12 cellular contexts compared by ENCODE assay signal in genomic region chr2:188333751-188334524, GRCh38. TPM values are rescaled to one million over a fixed set of nuclear protein-coding genes. Genes with fewer than 3 reads are reported as not detected.
DNase-seq lines count a peak whose midpoint lies in the region; ATAC-seq, FAIRE-seq and TF ChIP-seq lines count a peak whose summit lies in the region.
"Had no signal": no experiment of that assay in that cellular context is flagged by ENCODE, and none has a peak within 500 bp of the region (broad histone marks: within the 10 kb centered on the region; RNA-seq: fewer than 3 reads in every experiment).

No MANE protein-coding gene starts in this region.

- DNase-seq in NCI-H82 (lab: John Stamatoyannopoulos, UW) = peak; percentile 86
- peak; percentile 71 for DNase-seq in epidermal melanocyte (ENCODE audit: insufficient read length, low spot score)
- no peak for DNase-seq in mesendoderm
- peak; percentile 43 for DNase-seq in superior temporal gyrus (ENCODE audit: extremely low spot score)
- DNase-seq in GM12891 (ENCODE audit: insufficient read length, low spot score) = no peak
- no peak for DNase-seq in GM13976 (ENCODE audit: low spot score)
- DNase-seq in right lobe of liver = no peak
- DNase-seq: DMS53, NCI-H345 had no signal

- peaks cover 6% of the 10 kb centered on the region for H3K4me1 ChIP-seq in mesendoderm (ENCODE audit: control insufficient read depth, low read depth, low read length)
- H3K4me1 ChIP-seq in right lobe of liver = no peaks in the 10 kb centered on the region

- intact Hi-C loops in right lobe of liver (cut with DNase I) = no loop called here

- no peak overlapping the region for H3K4me2 ChIP-seq in mesendoderm (ENCODE audit: low read length)
- H3K4me2 ChIP-seq: KMS-11 had no signal

- H3K23ac ChIP-seq in mesendoderm (ENCODE audit: low read length) = no peak overlapping the region

- in situ Hi-C loops in GM13976 (cut with MboI; ENCODE audit: low sequenced_read_pairs, unreplicated experiment) = no loop called here

- no peak overlapping the region for H3K27ac ChIP-seq in mesendoderm (ENCODE audit: low read depth, low read length)
- no peak overlapping the region for H3K27ac ChIP-seq in right lobe of liver
- H3K27ac ChIP-seq: KMS-11 had no signal

- H3K36me3 ChIP-seq in mesendoderm (ENCODE audit: control insufficient read depth, insufficient read depth, low read length) (no peaks in the 10 kb centered on the region), right lobe of liver (no peaks in the 10 kb centered on the region)

- H3K4me3 ChIP-seq in mesendoderm (ENCODE audit: low read length) (no peak overlapping the region), right lobe of liver (no peak overlapping the region)

- H3K56ac ChIP-seq in mesendoderm (ENCODE audit: low read length) = no peak overlapping the region

- TF ChIP-seq CTCF in GM13976 (IDR thresholded peaks at IDR 0.05; ENCODE audit: borderline replicate concordance, control extremely low read depth, extremely low read depth, insufficient read depth, missing control alignments) = no peak
- no peak for TF ChIP-seq CTCF in right lobe of liver (IDR thresholded peaks at IDR 0.05)

- no peak overlapping the region for H3K9ac ChIP-seq in mesendoderm (ENCODE audit: low read length)
- H3K9ac ChIP-seq: KMS-11 had no signal

- no CpG with 5 or more reads among the region's 5 CpGs for WGBS in mesendoderm (ENCODE audit: extremely low coverage, insufficient coverage, low lambda C conversion rate)
- 44% methylated on average over 5 of the region's 5 CpGs for WGBS in right lobe of liver (ENCODE audit: insufficient coverage, low coverage, low lambda C conversion rate, missing lambda C conversion rate)

- H3K79me2 ChIP-seq in mesendoderm (ENCODE audit: control insufficient read depth, insufficient read depth, low read length) = peaks cover 27% of the 10 kb centered on the region

- no peak for FAIRE-seq in GM12891 (lab: Jason Lieb, UNC)
- FAIRE-seq: GM18507 had no signal

- H3K4ac ChIP-seq in mesendoderm (ENCODE audit: low read depth, low read length) = no peak overlapping the region

- H2BK120ac ChIP-seq in mesendoderm (ENCODE audit: low read depth, low read length) = no peak overlapping the region

- no peaks in the 10 kb centered on the region for H3K9me3 ChIP-seq in right lobe of liver

- H4K5ac ChIP-seq in mesendoderm (ENCODE audit: low read length) = no peak overlapping the region

- H3K18ac ChIP-seq in mesendoderm (ENCODE audit: low read length) = peak overlapping the region; percentile 23

- H3K27me3 ChIP-seq in mesendoderm (ENCODE audit: insufficient read depth, low read length, poor library complexity) (no peaks in the 10 kb centered on the region), right lobe of liver (no peaks in the 10 kb centered on the region)

- no peak overlapping the region for H2BK5ac ChIP-seq in mesendoderm (ENCODE audit: low read length)

- ATAC-seq in right lobe of liver = no peak

- no peak overlapping the region for H2BK15ac ChIP-seq in mesendoderm (replicated peaks; ENCODE audit: low read depth)

- no peak for TF ChIP-seq POLR2A in GM12891 (IDR thresholded peaks at IDR 0.05; ENCODE audit: low read depth, low read length)
- no peak for TF ChIP-seq POLR2A in right lobe of liver (IDR thresholded peaks at IDR 0.05)

- H2AK5ac ChIP-seq in mesendoderm (ENCODE audit: low read length) = no peak overlapping the region

- H3K79me1 ChIP-seq in mesendoderm (ENCODE audit: low read length) = no peaks in the 10 kb centered on the region

- H4K8ac ChIP-seq in mesendoderm (ENCODE audit: low read depth, low read length) = no peak overlapping the region

TF ChIP-seq in GM12891, 5 proteins besides CTCF, POLR2A, EP300 and RAD21:
- TF ChIP-seq POLR2AphosphoS5 (IDR thresholded peaks at IDR 0.05; ENCODE audit: low read depth, low read length) (no peak), SPI1 (IDR thresholded peaks at IDR 0.05; ENCODE audit: low read depth, low read length) (no peak), TAF1 (IDR thresholded peaks at IDR 0.05; ENCODE audit: low read depth, low read length) (no peak), POU2F2 (IDR thresholded peaks at IDR 0.05; ENCODE audit: low read depth, low read length) (no peak), PAX5 (IDR thresholded peaks at IDR 0.05; ENCODE audit: insufficient read depth, low read length, severe bottlenecking) (no peak)

RNA-seq across cellular contexts. Expression of gene GULP1, which starts 42.3 kb away (rescaled TPM):
- 69.6 TPM for polyA plus RNA-seq in mesendoderm (2013, experiment 1 of 2)
- polyA plus RNA-seq in mesendoderm (2013, experiment 2 of 2) = 72.0 TPM
- not detected for polyA plus RNA-seq in GM12891 (2012; ENCODE audit: low read depth, missing spikeins)
- total RNA-seq in right lobe of liver = 1 to 10 TPM in 3 of 6 experiments, under 1 TPM in 3; 0.42 to 4.4 (median 0.89) TPM
- total RNA-seq: T-helper 2 cell treated with Interferon-gamma antibody and Interleukin-4, amounts not matched to agents 100 ng/mL and 5 ng/mL, for 36 hours had no signal

Comparison
In these comparisons a context has a peak if more than half of its experiments do, and no peak if none do; other contexts are left out.
1. DNase-seq: peak in NCI-H82 (single experiment), epidermal melanocyte (single experiment) and superior temporal gyrus (single experiment); none in mesendoderm (single experiment), GM12891 (single experiment), GM13976 (single experiment) and right lobe of liver (0 of 3).